ENCODE assay signal across 8 cellular contexts in genomic region chr12:114668151-114668891, GRCh38. TPM values are rescaled to one million over a fixed set of nuclear protein-coding genes. Genes with fewer than 3 reads are reported as not detected.
DNase-seq lines count a peak whose midpoint lies in the region; ATAC-seq and TF ChIP-seq lines count a peak whose summit lies in the region.

No MANE protein-coding gene starts in this region.

- H4K20me1 ChIP-seq in SK-N-SH (ENCODE audit: insufficient read depth), result no peaks in the 10 kb centered on the region

- peak overlapping the region; percentile 91 for H2AFZ ChIP-seq in SK-N-SH (ENCODE audit: low read depth)

- POLR2A ChIA-PET in SK-N-SH (lab: Yijun Ruan, JAX), result interaction anchor here (0.5 to 6.8 kb wide), 4 partner anchors 10 to 652 kb away, joined by 3 to 77 read pairs (median 4); partner anchors contain the start of gene TBX3

- H3K36me3 ChIP-seq in HUES6 (ENCODE audit: control insufficient read depth, insufficient read depth, low read length) (no peaks in the 10 kb centered on the region; the same call in 1 of the 2 replicates), SK-N-SH (replicated peaks in 1 of 2; ENCODE audit: control insufficient read depth in 1 of 2, insufficient read depth in 2 of 2, low read length in 1 of 2) (peaks cover 0 to 20% of the 10 kb centered on the region in 2 experiments)

- peaks cover 9% of the 10 kb centered on the region for H3K36me3 Mint-ChIP-seq in nephron progenitor cell (ENCODE audit: low read depth)
- H3K36me3 Mint-ChIP-seq in activated T-helper 1 cell treated with anti-CD3 and anti-CD28 coated beads, Interleukin-12 subunit alpha, Interleukin-12 subunit beta, Interleukin-2, Interleukin-4 antibody, amounts not matched to agents 30 ng/mL and 10 ng/mL and 1 ng/mL, durations not matched to agents 14 hours and 24 hours and 36 hours (ENCODE audit: low read depth), result no peaks in the 10 kb centered on the region

- no peak overlapping the region for H3K27ac Mint-ChIP-seq in nephron progenitor cell
- H3K27ac Mint-ChIP-seq in activated T-helper 1 cell treated with anti-CD3 and anti-CD28 coated beads, Interleukin-12 subunit alpha, Interleukin-12 subunit beta, Interleukin-2, Interleukin-4 antibody, amounts not matched to agents 30 ng/mL and 10 ng/mL and 1 ng/mL, durations not matched to agents 14 hours and 24 hours and 36 hours, result no peak overlapping the region

- H3K27ac ChIP-seq in HUES6 (ENCODE audit: low read depth, low read length), result no peak overlapping the region
- peak overlapping the region in 1 of 2 experiments; percentile 89; a peak in 3 of 4 replicates for H3K27ac ChIP-seq in SK-N-SH (ENCODE audit: low read depth in 2 of 2, low read length in 1 of 2)

- peak; percentile 86 for TF ChIP-seq RAD21 in SK-N-SH (IDR thresholded peaks at IDR 0.05; ENCODE audit: low read length)

- DNase-seq in EL (peak; percentile 91), SK-N-SH (peak; percentile 92), fibroblast of villous mesenchyme (ENCODE audit: low read depth) (peak; percentile 86), nephron progenitor cell (peak; percentile 78), activated gamma-delta T cell treated with Interleukin-2 at 50 U/mL for 16 hours (no peak)
- DNase-seq in activated T-helper 1 cell treated with anti-CD3 and anti-CD28 coated beads, Interleukin-12 subunit alpha, Interleukin-12 subunit beta, Interleukin-2, Interleukin-4 antibody, amounts not matched to agents 30 ng/mL and 10 ng/mL and 1 ng/mL, durations not matched to agents 14 hours and 24 hours and 36 hours (ENCODE audit: low spot score), result no peak

- H3K9me3 ChIP-seq in HUES6 (ENCODE audit: control insufficient read depth, insufficient read depth, low read depth, low read length) (no peaks in the 10 kb centered on the region), SK-N-SH (no peaks in the 10 kb centered on the region)

- H3K9ac ChIP-seq in HUES6 (ENCODE audit: low read length) (peak overlapping the region; percentile 42), SK-N-SH (no peak overlapping the region; the same call in 1 of the 2 replicates)

- peaks cover 74% of the 10 kb centered on the region for H3K27me3 Mint-ChIP-seq in nephron progenitor cell (ENCODE audit: low read depth, poor library complexity)
- H3K27me3 Mint-ChIP-seq in activated T-helper 1 cell treated with anti-CD3 and anti-CD28 coated beads, Interleukin-12 subunit alpha, Interleukin-12 subunit beta, Interleukin-2, Interleukin-4 antibody, amounts not matched to agents 30 ng/mL and 10 ng/mL and 1 ng/mL, durations not matched to agents 14 hours and 24 hours and 36 hours (ENCODE audit: insufficient read depth), result peaks cover 76% of the 10 kb centered on the region

- H3K9me2 ChIP-seq in SK-N-SH, result no peaks in the 10 kb centered on the region

- peaks cover 73% of the 10 kb centered on the region for H3K4me1 ChIP-seq in HUES6 (ENCODE audit: control insufficient read depth, insufficient read depth, low read length)
- H3K4me1 ChIP-seq in SK-N-SH (ENCODE audit: control insufficient read depth in 1 of 2, insufficient read depth in 2 of 2, low read depth in 1 of 2, low read length in 1 of 2), result peaks cover 0 to 27% of the 10 kb centered on the region in 2 experiments; a peak in 2 of 4 replicates

- no peak for TF ChIP-seq EP300 in SK-N-SH (IDR thresholded peaks at IDR 0.05; ENCODE audit: borderline replicate concordance in 1 of 2, low read depth in 1 of 2, low read length in 1 of 2)

- peak; percentile 62 for TF ChIP-seq CTCF in SK-N-SH (IDR thresholded peaks at IDR 0.05)
- TF ChIP-seq CTCF in fibroblast of villous mesenchyme (IDR thresholded peaks at IDR 0.05; ENCODE audit: insufficient read depth, low read depth, low read length), result peak; percentile 48
- peak; percentile 50 for TF ChIP-seq CTCF in nephron progenitor cell (IDR thresholded peaks at IDR 0.05)

- peaks cover 14% of the 10 kb centered on the region for H3F3A ChIP-seq in SK-N-SH (replicated peaks; ENCODE audit: insufficient read depth)

- CTCF ChIA-PET in SK-N-SH (lab: Yijun Ruan, JAX), result interaction anchor here (0.5 to 11.3 kb wide), 37 partner anchors 8 to 1279 kb away, joined by 3 to 119 read pairs (median 4); partner anchors contain the start of gene TBX3

- intact Hi-C loops in activated T-helper 1 cell treated with anti-CD3 and anti-CD28 coated beads, Interleukin-12 subunit alpha, Interleukin-12 subunit beta, Interleukin-2, Interleukin-4 antibody, amounts not matched to agents 30 ng/mL and 10 ng/mL and 1 ng/mL, durations not matched to agents 14 hours and 24 hours and 36 hours (cut with micrococcal nuclease), result loop anchor here (5.0 kb wide), 3 partner anchors 226 to 1201 kb away; no protein-coding TSS in a partner anchor

- no peaks in the 10 kb centered on the region for H3K9me3 Mint-ChIP-seq in nephron progenitor cell
- H3K9me3 Mint-ChIP-seq in activated T-helper 1 cell treated with anti-CD3 and anti-CD28 coated beads, Interleukin-12 subunit alpha, Interleukin-12 subunit beta, Interleukin-2, Interleukin-4 antibody, amounts not matched to agents 30 ng/mL and 10 ng/mL and 1 ng/mL, durations not matched to agents 14 hours and 24 hours and 36 hours, result no peaks in the 10 kb centered on the region

- peaks cover 6% of the 10 kb centered on the region; the same call in 1 of the 2 replicates for H3K79me2 ChIP-seq in SK-N-SH (ENCODE audit: insufficient read depth)

- peak overlapping the region; percentile 53 for H3K4me3 ChIP-seq in HUES6 (ENCODE audit: low read depth, low read length)
- H3K4me3 ChIP-seq in SK-N-SH (ENCODE audit: low read depth in 2 of 2, low read length in 1 of 2), result peak overlapping the region; percentile 59 to 77
- peak overlapping the region; percentile 64 for H3K4me3 ChIP-seq in fibroblast of villous mesenchyme (ENCODE audit: low read depth, low read length)

- peaks cover 81% of the 10 kb centered on the region for H3K4me1 Mint-ChIP-seq in nephron progenitor cell
- no peaks in the 10 kb centered on the region for H3K4me1 Mint-ChIP-seq in activated T-helper 1 cell treated with anti-CD3 and anti-CD28 coated beads, Interleukin-12 subunit alpha, Interleukin-12 subunit beta, Interleukin-2, Interleukin-4 antibody, amounts not matched to agents 30 ng/mL and 10 ng/mL and 1 ng/mL, durations not matched to agents 14 hours and 24 hours and 36 hours (ENCODE audit: low read depth)

- 1% methylated on average over 34 of the region's 46 CpGs for WGBS in SK-N-SH (ENCODE audit: low lambda C conversion rate)

- H3K27me3 ChIP-seq in HUES6 (ENCODE audit: control insufficient read depth, insufficient read depth, low read length), result peaks cover 98% of the 10 kb centered on the region
- H3K27me3 ChIP-seq in SK-N-SH (ENCODE audit: insufficient read depth), result no peaks in the 10 kb centered on the region

- H3K4me2 ChIP-seq in SK-N-SH, result peak overlapping the region; percentile 87

- peak overlapping the region; percentile 77 for H3K4me3 Mint-ChIP-seq in nephron progenitor cell
- no peak overlapping the region for H3K4me3 Mint-ChIP-seq in activated T-helper 1 cell treated with anti-CD3 and anti-CD28 coated beads, Interleukin-12 subunit alpha, Interleukin-12 subunit beta, Interleukin-2, Interleukin-4 antibody, amounts not matched to agents 30 ng/mL and 10 ng/mL and 1 ng/mL, durations not matched to agents 14 hours and 24 hours and 36 hours

- ATAC-seq in HG02678 (IDR thresholded peaks at IDR 0.05; ENCODE audit: unreplicated experiment), result no peak

TF ChIP-seq in SK-N-SH, 30 proteins besides CTCF, POLR2A, EP300 and RAD21 (continues in another document):
- TF ChIP-seq MAX (IDR thresholded peaks at IDR 0.05; ENCODE audit: low read depth), result peak; percentile 13; the same call in 1 of the 2 replicates
- TF ChIP-seq, protein P1, sequence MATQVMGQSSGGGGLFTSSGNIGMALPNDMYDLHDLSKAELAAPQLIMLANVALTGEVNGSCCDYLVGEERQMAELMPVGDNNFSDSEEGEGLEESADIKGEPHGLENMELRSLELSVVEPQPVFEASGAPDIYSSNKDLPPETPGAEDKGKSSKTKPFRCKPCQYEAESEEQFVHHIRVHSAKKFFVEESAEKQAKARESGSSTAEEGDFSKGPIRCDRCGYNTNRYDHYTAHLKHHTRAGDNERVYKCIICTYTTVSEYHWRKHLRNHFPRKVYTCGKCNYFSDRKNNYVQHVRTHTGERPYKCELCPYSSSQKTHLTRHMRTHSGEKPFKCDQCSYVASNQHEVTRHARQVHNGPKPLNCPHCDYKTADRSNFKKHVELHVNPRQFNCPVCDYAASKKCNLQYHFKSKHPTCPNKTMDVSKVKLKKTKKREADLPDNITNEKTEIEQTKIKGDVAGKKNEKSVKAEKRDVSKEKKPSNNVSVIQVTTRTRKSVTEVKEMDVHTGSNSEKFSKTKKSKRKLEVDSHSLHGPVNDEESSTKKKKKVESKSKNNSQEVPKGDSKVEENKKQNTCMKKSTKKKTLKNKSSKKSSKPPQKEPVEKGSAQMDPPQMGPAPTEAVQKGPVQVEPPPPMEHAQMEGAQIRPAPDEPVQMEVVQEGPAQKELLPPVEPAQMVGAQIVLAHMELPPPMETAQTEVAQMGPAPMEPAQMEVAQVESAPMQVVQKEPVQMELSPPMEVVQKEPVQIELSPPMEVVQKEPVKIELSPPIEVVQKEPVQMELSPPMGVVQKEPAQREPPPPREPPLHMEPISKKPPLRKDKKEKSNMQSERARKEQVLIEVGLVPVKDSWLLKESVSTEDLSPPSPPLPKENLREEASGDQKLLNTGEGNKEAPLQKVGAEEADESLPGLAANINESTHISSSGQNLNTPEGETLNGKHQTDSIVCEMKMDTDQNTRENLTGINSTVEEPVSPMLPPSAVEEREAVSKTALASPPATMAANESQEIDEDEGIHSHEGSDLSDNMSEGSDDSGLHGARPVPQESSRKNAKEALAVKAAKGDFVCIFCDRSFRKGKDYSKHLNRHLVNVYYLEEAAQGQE (IDR thresholded peaks at IDR 0.05; ENCODE audit: low read depth, low read length), result no peak
- no peak for TF ChIP-seq NRF1 (IDR thresholded peaks at IDR 0.05; ENCODE audit: low read depth, low read length)
- no peak for TF ChIP-seq MXI1 (IDR thresholded peaks at IDR 0.05; ENCODE audit: low read depth, low read length)
- TF ChIP-seq TAF1 (IDR thresholded peaks at IDR 0.05; ENCODE audit: borderline replicate concordance, low read depth, low read length), result 0 out of 2 replicates have a peak, but pooled peaks have one; percentile 7
- no peak for TF ChIP-seq RFX5 (IDR thresholded peaks at IDR 0.05; ENCODE audit: low read length)
- TF ChIP-seq SMC3 (IDR thresholded peaks at IDR 0.05; ENCODE audit: low read depth, low read length), result peak; percentile 84
- TF ChIP-seq FOXJ3 (CRISPR knock-in tag; IDR thresholded peaks at IDR 0.05), result peak; percentile 42; the same call in 1 of the 2 replicates

RNA-seq across cellular contexts. Expression of gene TBX3, which starts 15.7 kb away (rescaled TPM):
- polyA plus RNA-seq in SK-N-SH (2012; rRNA removed), result 10.2 and 11.3 TPM in 2 replicates
- 6.2 and 8.5 TPM in 2 replicates for polyA plus RNA-seq in SK-N-SH (2012; cell fraction: cytosol; rRNA removed)
- polyA plus RNA-seq in SK-N-SH (2012; cell fraction: nucleus; rRNA removed), result 32.3 and 34.6 TPM in 2 replicates
- total RNA-seq in fibroblast of villous mesenchyme, result 109 and 114 TPM in 2 replicates
- not detected in 2 replicates for total RNA-seq in activated T-helper 1 cell treated with anti-CD3 and anti-CD28 coated beads, Interleukin-12 subunit alpha, Interleukin-12 subunit beta, Interleukin-2, Interleukin-4 antibody, amounts not matched to agents 30 ng/mL and 10 ng/mL and 1 ng/mL, durations not matched to agents 14 hours and 24 hours and 36 hours

Comparison
In these comparisons a context has a peak if more than half of its experiments do, and no peak if none do; other contexts are left out.
1. DNase-seq: peak in EL (single experiment), SK-N-SH (single experiment), fibroblast of villous mesenchyme (single experiment) and nephron progenitor cell (single experiment); none in activated gamma-delta T cell treated with Interleukin-2 at 50 U/mL for 16 hours (single experiment) and activated T-helper 1 cell treated with anti-CD3 and anti-CD28 coated beads, Interleukin-12 subunit alpha, Interleukin-12 subunit beta, Interleukin-2, Interleukin-4 antibody, amounts not matched to agents 30 ng/mL and 10 ng/mL and 1 ng/mL, durations not matched to agents 14 hours and 24 hours and 36 hours (single experiment).
2. RNA of gene TBX3, which starts 15.7 kb away (total RNA-seq): 109 to 114 TPM in fibroblast of villous mesenchyme; not detected in activated T-helper 1 cell treated with anti-CD3 and anti-CD28 coated beads, Interleukin-12 subunit alpha, Interleukin-12 subunit beta, Interleukin-2, Interleukin-4 antibody, amounts not matched to agents 30 ng/mL and 10 ng/mL and 1 ng/mL, durations not matched to agents 14 hours and 24 hours and 36 hours; every median in the first group is over 100 times any median in the second.
3. Peak in every context shown above with its lines, with median percentiles within 50 percentile points of each other: H3K4me3 ChIP-seq and CTCF ChIP-seq.